In the genomic region with DNA sequence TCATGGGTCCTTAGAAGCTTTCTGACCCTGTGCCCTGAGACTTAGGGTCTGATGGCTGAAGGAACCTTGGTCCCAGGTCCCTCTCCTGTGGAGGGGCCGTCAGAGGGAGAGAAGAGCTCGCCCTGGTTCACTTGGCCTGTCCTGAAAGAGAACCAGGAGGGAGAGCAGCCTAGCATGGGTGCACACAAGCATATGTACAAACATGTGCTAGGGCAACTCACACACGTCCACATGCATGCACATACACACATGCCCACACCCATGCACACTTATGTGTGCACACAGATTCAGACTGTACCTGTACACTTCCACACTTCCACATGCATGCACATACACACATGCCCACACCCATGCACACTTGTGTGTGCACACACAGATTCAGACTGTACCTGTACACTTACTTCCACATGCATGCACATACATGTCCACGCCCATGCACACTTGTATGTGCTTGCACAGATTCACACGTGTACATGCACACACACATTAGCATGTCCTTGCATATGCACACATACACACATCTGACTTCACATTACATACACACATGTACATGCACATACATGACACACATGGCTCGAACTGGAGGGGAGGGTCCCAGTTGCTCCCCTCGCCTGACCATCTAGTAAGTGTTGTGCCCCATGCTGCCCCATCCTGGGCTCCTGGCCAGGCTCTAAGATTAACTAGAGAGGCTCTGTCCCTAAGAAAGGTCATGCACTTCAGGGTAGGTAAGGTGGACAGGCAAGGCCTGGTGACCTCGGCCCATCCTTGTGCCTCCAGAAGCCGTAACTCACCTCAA, we compare ENCODE assay signal across 9 cellular contexts.
A peak's percentile ranks its signal among the peaks of the same experiment; 100 is the strongest.
DNase-seq lines count a peak whose midpoint lies in the region; ATAC-seq and TF ChIP-seq lines count a peak whose summit lies in the region.
"Had no signal": no experiment of that assay in that cellular context is flagged by ENCODE, and none has a peak within 500 bp of the region (broad histone marks: within the 10 kb centered on the region; RNA-seq: fewer than 3 reads in every experiment).

No MANE protein-coding gene starts in this region.

- H3K36me3 Mint-ChIP-seq in activated CD4-positive, alpha-beta T cell treated with anti-CD3 and anti-CD28 coated beads, Interleukin-2, amount 10 ng/mL, durations not matched to agents 7 days and 5 days (ENCODE audit: low read depth) = no peaks in the 10 kb centered on the region

- TF ChIP-seq CTCF in brain microvascular endothelial cell (IDR thresholded peaks at IDR 0.05; ENCODE audit: low read depth, low read length, missing control alignments) (no peak), mucosa of descending colon (IDR thresholded peaks at IDR 0.05) (no peak), tibial artery (IDR thresholded peaks at IDR 0.05) (no peak)

- CTCF ChIA-PET in activated CD4-positive, alpha-beta T cell treated with anti-CD3 and anti-CD28 coated beads, Interleukin-2, amount 10 ng/mL, durations not matched to agents 7 days and 5 days (lab: Charles Lee) = interaction anchor here (0.5 to 4.4 kb wide), 5 partner anchors 60 to 532 kb away, joined by 3 to 14 read pairs (median 3); no protein-coding TSS in a partner anchor

- in situ Hi-C loops in brain microvascular endothelial cell (cut with HindIII; ENCODE audit: low pct_ligation_motif_present, low sequenced_read_pairs) = no loop called here

- no peaks in the 10 kb centered on the region for H3K9me3 Mint-ChIP-seq in activated CD4-positive, alpha-beta T cell treated with anti-CD3 and anti-CD28 coated beads, Interleukin-2, amount 10 ng/mL, durations not matched to agents 7 days and 5 days

- no peaks in the 10 kb centered on the region for H3K27me3 Mint-ChIP-seq in activated CD4-positive, alpha-beta T cell treated with anti-CD3 and anti-CD28 coated beads, Interleukin-2, amount 10 ng/mL, durations not matched to agents 7 days and 5 days

- H3K9me3 ChIP-seq in mucosa of descending colon (no peaks in the 10 kb centered on the region), tibial artery (no peaks in the 10 kb centered on the region)

- H3K36me3 ChIP-seq in brain microvascular endothelial cell (replicated peaks) (no peaks in the 10 kb centered on the region), mucosa of descending colon (ENCODE audit: low read depth) (no peaks in the 10 kb centered on the region), tibial artery (no peaks in the 10 kb centered on the region)

- H3K4me1 ChIP-seq in mucosa of descending colon (ENCODE audit: low read depth) (peaks cover 4% of the 10 kb centered on the region), tibial artery (peaks cover 8 to 79% (median 52%) of the 10 kb centered on the region in 4 donors)

- H3K27ac Mint-ChIP-seq in activated CD4-positive, alpha-beta T cell treated with anti-CD3 and anti-CD28 coated beads, Interleukin-2, amount 10 ng/mL, durations not matched to agents 7 days and 5 days = peak overlapping the region; percentile 94

- ATAC-seq in mucosa of descending colon = no peak
- no peak for ATAC-seq in GM18858 (IDR thresholded peaks at IDR 0.05; ENCODE audit: unreplicated experiment)
- ATAC-seq in GM18520 (IDR thresholded peaks at IDR 0.05; ENCODE audit: unreplicated experiment) = no peak
- ATAC-seq: K562 had no signal

- intact Hi-C loops in mucosa of descending colon (cut with DNase I, micrococcal nuclease) = no loop called here
- intact Hi-C loops in tibial artery (cut with DNase I; ENCODE audit: low total_unique reads) = no loop called here

- H3K27ac ChIP-seq in brain microvascular endothelial cell = peak overlapping the region; percentile 95
- peak overlapping the region; percentile 83 to 93 for H3K27ac ChIP-seq in tibial artery

- H3K27me3 ChIP-seq in brain microvascular endothelial cell (replicated peaks) = no peaks in the 10 kb centered on the region
- no peaks in the 10 kb centered on the region for H3K27me3 ChIP-seq in tibial artery

- peak; percentile 4 for DNase-seq in activated CD4-positive, alpha-beta T cell treated with anti-CD3 and anti-CD28 coated beads, Interleukin-2, amount 10 ng/mL, durations not matched to agents 7 days and 5 days
- DNase-seq in activated CD4-positive, alpha-beta T cell treated with anti-CD3 and anti-CD28 coated beads, Interleukin-2, amount 50 U/mL, for 48 hours = no peak
- DNase-seq in brain microvascular endothelial cell (no peak), mucosa of descending colon (peak in 2 of 3 donors; percentile 1 to 43), tibial artery (peak; percentile 18 to 66), AG20443 (ENCODE audit: low spot score) (no peak)

- no peak overlapping the region for H3K4me3 Mint-ChIP-seq in activated CD4-positive, alpha-beta T cell treated with anti-CD3 and anti-CD28 coated beads, Interleukin-2, amount 10 ng/mL, durations not matched to agents 7 days and 5 days

- H3K4me1 Mint-ChIP-seq in activated CD4-positive, alpha-beta T cell treated with anti-CD3 and anti-CD28 coated beads, Interleukin-2, amount 10 ng/mL, durations not matched to agents 7 days and 5 days = peaks cover 42% of the 10 kb centered on the region

- no peak overlapping the region for H3K4me3 ChIP-seq in brain microvascular endothelial cell (ENCODE audit: low read depth, low read length)
- H3K4me3 ChIP-seq in mucosa of descending colon = no peak overlapping the region
- H3K4me3 ChIP-seq in tibial artery = no peak overlapping the region
- H3K4me3 ChIP-seq: K562 had no signal

- POLR2A ChIA-PET in activated CD4-positive, alpha-beta T cell treated with anti-CD3 and anti-CD28 coated beads, Interleukin-2, amount 10 ng/mL, durations not matched to agents 7 days and 5 days (lab: Charles Lee) = no interaction called here

Comparison
In these comparisons a context has a peak if more than half of its experiments do, and no peak if none do; other contexts are left out.
1. DNase-seq: peak in activated CD4-positive, alpha-beta T cell treated with anti-CD3 and anti-CD28 coated beads, Interleukin-2, amount 10 ng/mL, durations not matched to agents 7 days and 5 days (single experiment), mucosa of descending colon (2 of 3) and tibial artery (2 of 2); none in activated CD4-positive, alpha-beta T cell treated with anti-CD3 and anti-CD28 coated beads, Interleukin-2, amount 50 U/mL, for 48 hours (0 of 2), brain microvascular endothelial cell (single experiment) and AG20443 (single experiment).